Comparison of ENCODE assay signal across 24 cellular contexts in the genomic region with DNA sequence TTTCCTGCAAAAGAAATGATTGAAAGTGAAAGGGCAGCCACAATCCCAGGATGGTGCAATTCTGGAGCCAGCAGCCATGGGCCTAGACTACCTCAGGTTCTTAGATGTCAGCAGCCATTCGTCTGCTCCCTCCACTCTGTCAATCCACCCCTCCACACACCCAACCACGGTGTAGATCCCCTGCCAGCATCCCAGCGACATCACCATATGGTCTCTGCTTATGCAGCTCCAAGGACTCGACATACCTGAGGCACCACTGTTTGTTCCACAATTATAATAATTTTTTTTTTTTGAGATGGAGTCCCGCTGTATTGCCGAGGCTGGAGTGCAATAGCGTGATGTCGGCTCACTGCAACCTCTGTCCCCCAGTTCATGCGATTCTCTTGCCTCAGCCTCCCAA. TPM values are rescaled to one million over a fixed set of nuclear protein-coding genes. Genes with fewer than 3 reads are reported as not detected.
DNase-seq lines count a peak whose midpoint lies in the region; ATAC-seq and TF ChIP-seq lines count a peak whose summit lies in the region.
"Had no signal": no experiment of that assay in that cellular context is flagged by ENCODE, and none has a peak within 500 bp of the region (broad histone marks: within the 10 kb centered on the region; RNA-seq: fewer than 3 reads in every experiment).

No MANE protein-coding gene starts in this region.

- H3K27ac Mint-ChIP-seq in central memory CD8-positive, alpha-beta T cell (ENCODE audit: low read depth): peak overlapping the region; percentile 29
- H3K27ac Mint-ChIP-seq: activated T-helper 2 cell treated with anti-CD3 and anti-CD28 coated beads, Interferon-gamma antibody, Interleukin-2, Interleukin-4, amounts not matched to agents 10 μg/mL and 5 μg/mL and 100 μg/mL, durations not matched to agents 14 hours and 24 hours and 36 hours; natural killer cell treated with Interleukin-12 subunit alpha and Interleukin-12 subunit beta and Interleukin-15 and Interleukin-18, amount 100 ng/mL, for 72 hours had no signal

- peaks cover 6% of the 10 kb centered on the region for H3K4me1 Mint-ChIP-seq in central memory CD8-positive, alpha-beta T cell

- H3K9ac ChIP-seq in mesenchymal stem cell (ENCODE audit: low read length) (peak overlapping the region; percentile 43), subcutaneous abdominal adipose tissue (ENCODE audit: low read length in 5 of 5) (peak overlapping the region in 1 of 5 donors; percentile 11)

- WGBS in mesenchymal stem cell: 85% methylated on average over 9 of the region's 9 CpGs

- TF ChIP-seq CTCF in HEK293 (tag by site-specific recombination; IDR thresholded peaks at IDR 0.05): no peak

- no peak overlapping the region for H2BK12ac ChIP-seq in mesenchymal stem cell (ENCODE audit: low read length in 2 of 2)

- POLR2A ChIA-PET in HEK293 (lab: Yijun Ruan, JAX): no interaction called here

- H3K36me3 ChIP-seq in HEK293 (ENCODE audit: control insufficient read depth in 2 of 2, insufficient read depth in 1 of 2, low read length in 2 of 2) (no peaks in the 10 kb centered on the region), mesenchymal stem cell (ENCODE audit: control insufficient read depth in 1 of 2, insufficient read depth in 2 of 2, low read depth in 1 of 2, low read length in 2 of 2) (peaks cover 47 to 54% of the 10 kb centered on the region in 2 experiments), subcutaneous abdominal adipose tissue (ENCODE audit: control insufficient read depth in 5 of 5, insufficient read depth in 5 of 5, low read length in 5 of 5) (peaks cover 0 to 2% (median 0%) of the 10 kb centered on the region in 5 donors)
- H3K36me3 ChIP-seq: Peyer's patch had no signal

- H2BK120ac ChIP-seq in mesenchymal stem cell (ENCODE audit: low read depth, low read length): no peak overlapping the region

- no peak overlapping the region for H2AFZ ChIP-seq in mesenchymal stem cell (ENCODE audit: low read depth, low read length)

- CTCF ChIA-PET in HEK293 (lab: Yijun Ruan, JAX): no interaction called here

- H3K4ac ChIP-seq in mesenchymal stem cell (ENCODE audit: low read depth in 1 of 2, low read length in 2 of 2): no peak overlapping the region

- no peak overlapping the region for H3K23ac ChIP-seq in mesenchymal stem cell (ENCODE audit: low read length in 2 of 2)

- H4K8ac ChIP-seq in mesenchymal stem cell (ENCODE audit: low read length): no peak overlapping the region

- H3K9me3 ChIP-seq in HEK293 (ENCODE audit: control insufficient read depth, insufficient read depth, low read depth, low read length) (no peaks in the 10 kb centered on the region), mesenchymal stem cell (ENCODE audit: control insufficient read depth, low read length) (no peaks in the 10 kb centered on the region), subcutaneous abdominal adipose tissue (ENCODE audit: control insufficient read depth in 5 of 5, low read length in 5 of 5) (no peaks in the 10 kb centered on the region)
- H3K9me3 ChIP-seq: lower lobe of right lung, mucosa of descending colon, Peyer's patch, tibial nerve had no signal

- H4K91ac ChIP-seq in mesenchymal stem cell (ENCODE audit: low read length): no peak overlapping the region

- H3K36me3 Mint-ChIP-seq in central memory CD8-positive, alpha-beta T cell (ENCODE audit: insufficient read depth): no peaks in the 10 kb centered on the region
- H3K36me3 Mint-ChIP-seq: natural killer cell treated with Interleukin-12 subunit alpha and Interleukin-12 subunit beta and Interleukin-15 and Interleukin-18, amount 100 ng/mL, for 72 hours had no signal

- no peak for ATAC-seq in central memory CD8-positive, alpha-beta T cell (replicated peaks; ENCODE audit: extremely low read depth, poor library complexity, severe bottlenecking)
- ATAC-seq in HG02840 (IDR thresholded peaks at IDR 0.05; ENCODE audit: low FRiP score, unreplicated experiment): no peak
- ATAC-seq: foreskin keratinocyte had no signal

- H3K4me1 ChIP-seq in HEK293 (ENCODE audit: control insufficient read depth, insufficient read depth, low read length) (no peaks in the 10 kb centered on the region), mesenchymal stem cell (ENCODE audit: control insufficient read depth, insufficient read depth, low read depth, low read length) (peaks cover 17% of the 10 kb centered on the region), subcutaneous abdominal adipose tissue (ENCODE audit: control insufficient read depth in 5 of 5, insufficient read depth in 5 of 5, low read length in 5 of 5) (peaks cover 6 to 38% (median 28%) of the 10 kb centered on the region in 5 donors)
- H3K4me1 ChIP-seq: foreskin keratinocyte had no signal

- H3K27me3 ChIP-seq in mesenchymal stem cell (ENCODE audit: control insufficient read depth in 1 of 2, insufficient read depth in 1 of 2, low read length in 2 of 2): no peaks in the 10 kb centered on the region
- no peaks in the 10 kb centered on the region for H3K27me3 ChIP-seq in subcutaneous abdominal adipose tissue (ENCODE audit: control insufficient read depth in 5 of 5, insufficient read depth in 4 of 5, low read length in 5 of 5)
- H3K27me3 ChIP-seq: foreskin keratinocyte, Peyer's patch, tibial nerve had no signal

- no peak for DNase-seq in central memory CD8-positive, alpha-beta T cell (ENCODE audit: low spot score in 2 of 2)
- DNase-seq in mesenchymal stem cell: no peak
- no peak for DNase-seq in islet precursor cell
- DNase-seq in activated CD4-positive, alpha-beta T cell treated with anti-CD3 and anti-CD28 coated beads for 1 hour: no peak
- DNase-seq: activated naive CD4-positive, alpha-beta T cell treated with anti-CD3 and anti-CD28 coated beads, Interleukin-2, amount 50 U/mL, for 16 hours; foreskin keratinocyte; kidney glomerular epithelial cell; lower lobe of right lung; NCI-H1436 treated with DMSO at 0.1 percent for 48 hours; NCI-H2081 treated with DMSO at 0.1 percent for 48 hours; NCI-H345; NCI-H69; occipital lobe; SHP77; stimulated activated naive CD4-positive, alpha-beta T cell treated with Interleukin-2 at 50 U/mL for 16 hours had no signal

- H3K27me3 Mint-ChIP-seq in central memory CD8-positive, alpha-beta T cell: peaks cover 8% of the 10 kb centered on the region

- H3K18ac ChIP-seq in mesenchymal stem cell (ENCODE audit: low read depth in 1 of 2, low read length in 2 of 2): no peak overlapping the region

- no peak overlapping the region for H3K4me2 ChIP-seq in mesenchymal stem cell (ENCODE audit: low read length, poor library complexity, severe bottlenecking)

- no peak overlapping the region for H3K14ac ChIP-seq in mesenchymal stem cell (ENCODE audit: low read length in 2 of 2)

- H2AK5ac ChIP-seq in mesenchymal stem cell (ENCODE audit: low read length, severe bottlenecking): no peak overlapping the region

- no peak overlapping the region for H3K27ac ChIP-seq in HEK293 (ENCODE audit: extremely low read depth, low read depth, low read length)
- H3K27ac ChIP-seq in mesenchymal stem cell (ENCODE audit: low read length, poor library complexity, severe bottlenecking): no peak overlapping the region
- peak overlapping the region; percentile 67 for H3K27ac ChIP-seq in subcutaneous abdominal adipose tissue (ENCODE audit: low read depth, low read length)
- H3K27ac ChIP-seq: foreskin keratinocyte, tibial nerve had no signal

- H3K4me3 ChIP-seq in HEK293 (ENCODE audit: low read depth, low read length) (no peak overlapping the region), mesenchymal stem cell (ENCODE audit: insufficient read depth in 1 of 2, low read depth in 1 of 2, low read length in 2 of 2) (no peak overlapping the region), subcutaneous abdominal adipose tissue (ENCODE audit: low read depth in 1 of 5, low read length in 5 of 5) (peak overlapping the region in 1 of 5 donors; percentile 25)
- H3K4me3 ChIP-seq: coronary artery, lower lobe of right lung, mucosa of descending colon, Peyer's patch, tibial nerve had no signal

- no peaks in the 10 kb centered on the region for H3K9me3 Mint-ChIP-seq in central memory CD8-positive, alpha-beta T cell
- H3K9me3 Mint-ChIP-seq: activated T-helper 2 cell treated with anti-CD3 and anti-CD28 coated beads, Interferon-gamma antibody, Interleukin-2, Interleukin-4, amounts not matched to agents 10 μg/mL and 5 μg/mL and 100 μg/mL, durations not matched to agents 14 hours and 24 hours and 36 hours; natural killer cell treated with Interleukin-12 subunit alpha and Interleukin-12 subunit beta and Interleukin-15 and Interleukin-18, amount 100 ng/mL, for 72 hours had no signal

- no peak overlapping the region for H2BK15ac ChIP-seq in mesenchymal stem cell (ENCODE audit: low read depth, poor library complexity, severe bottlenecking)

- no peak overlapping the region for H2BK5ac ChIP-seq in mesenchymal stem cell (ENCODE audit: low read depth, low read length, poor library complexity, severe bottlenecking)

- H3K79me1 ChIP-seq in mesenchymal stem cell (replicated peaks; ENCODE audit: low read length, poor library complexity, severe bottlenecking): peaks cover 10% of the 10 kb centered on the region

- no peak overlapping the region for H3K4me3 Mint-ChIP-seq in central memory CD8-positive, alpha-beta T cell
- H3K4me3 Mint-ChIP-seq: natural killer cell treated with Interleukin-12 subunit alpha and Interleukin-12 subunit beta and Interleukin-15 and Interleukin-18, amount 100 ng/mL, for 72 hours had no signal

TF ChIP-seq in HEK293, 187 proteins besides CTCF, POLR2A, EP300 and RAD21:
- no peak for TF ChIP-seq ZNF132 (tag by site-specific recombination; IDR thresholded peaks at IDR 0.05; ENCODE audit: borderline replicate concordance)
- TF ChIP-seq PRDM1 (tag by site-specific recombination; IDR thresholded peaks at IDR 0.05): peak; percentile 29; the same call in 1 of the 2 replicates

RNA-seq across cellular contexts. Expression of a gene that starts 6.5 kb away (rescaled TPM):
- polyA plus RNA-seq in mesenchymal stem cell (2013, experiment 1 of 2): 25.2 TPM
- polyA plus RNA-seq in mesenchymal stem cell (2013, experiment 2 of 2): 25.1 TPM

RNA-seq across cellular contexts. Expression of a gene that starts 45.0 kb away (rescaled TPM):
- polyA plus RNA-seq in mesenchymal stem cell (2013, experiment 1 of 2): 84.2 TPM
- 85.6 TPM for polyA plus RNA-seq in mesenchymal stem cell (2013, experiment 2 of 2)

RNA-seq across cellular contexts. Expression of a gene that starts 45.7 kb away (rescaled TPM):
- polyA plus RNA-seq in mesenchymal stem cell (2013, experiment 1 of 2): 68.5 TPM
- 65.5 TPM for polyA plus RNA-seq in mesenchymal stem cell (2013, experiment 2 of 2)
